Comparison of ENCODE assay signal across 28 cellular contexts in genomic region chrX:94655180-94655579, GRCh38.
"Had no signal": no experiment of that assay in that cellular context is flagged by ENCODE, and none has a peak within 500 bp of the region (broad histone marks: within the 10 kb centered on the region; RNA-seq: fewer than 3 reads in every experiment).

No MANE protein-coding gene starts in this region.

- H3K9me3 ChIP-seq: neutrophil, pancreas, prostate gland, right atrium auricular region, right lobe of liver, sigmoid colon, suprapubic skin, testis, tibial artery, transverse colon, uterus had no signal

- ATAC-seq: naive thymus-derived CD8-positive, alpha-beta T cell; natural killer cell treated with Interleukin-12 subunit alpha and Interleukin-12 subunit beta and Interleukin-15 and Interleukin-18, amount 100 ng/mL, for 72 hours; pancreas; right lobe of liver; stimulated activated memory B cell treated with anti-CD40 and anti-IgM and Interleukin-4, amounts not matched to agents 10 μg/mL and 1 μg/mL and 100 μg/mL, for 72 hours; stimulated activated naive CD8-positive, alpha-beta T cell treated with anti-CD3 and anti-CD28 coated beads, Interleukin-15, amount 100 ng/mL, for 72 hours; stimulated activated naive CD8-positive, alpha-beta T cell treated with anti-CD3 and anti-CD28 coated beads, Interleukin-15, Interleukin-2, amounts not matched to agents 100 U/mL and 50 U/mL, for 24 hours had no signal

- H3K27ac ChIP-seq: neutrophil, pancreas, prostate gland, right atrium auricular region, right lobe of liver, sigmoid colon, suprapubic skin, testis, tibial artery, transverse colon, uterus had no signal

- H3K4me3 ChIP-seq: pancreas, prostate gland, right atrium auricular region, right lobe of liver, sigmoid colon, suprapubic skin, testis, tibial artery, transverse colon, uterus had no signal

- DNase-seq: naive B cell; naive thymus-derived CD8-positive, alpha-beta T cell; nephron progenitor cell; nucleus accumbens; pancreas; retina; right lobe of liver; sigmoid colon; small intestine; stimulated activated CD4-positive, alpha-beta T cell treated with anti-CD3 and anti-CD28 coated beads, Interleukin-15, amount 100 ng/mL, for 24 hours; stimulated activated CD4-positive, alpha-beta T cell treated with anti-CD3 and anti-CD28 coated beads, Interleukin-2, amount 100 ng/mL, for 24 hours; stimulated activated CD4-positive, alpha-beta T cell treated with anti-CD3 and anti-CD28 coated beads, Interleukin-2, amount 100 ng/mL, for 48 hours; stimulated activated CD4-positive, alpha-beta T cell treated with anti-CD3 and anti-CD28 coated beads, Interleukin-4, amount 100 ng/mL, for 4 hours; stimulated activated CD8-positive, alpha-beta memory T cell treated with anti-CD3 and anti-CD28 coated beads, Interleukin-4, amount 100 ng/mL, for 48 hours; stimulated activated naive CD4-positive, alpha-beta T cell; stimulated activated naive CD8-positive, alpha-beta T cell treated with anti-CD3 and anti-CD28 coated beads, Interleukin-15, amount 100 ng/mL, for 72 hours; stimulated activated naive CD8-positive, alpha-beta T cell treated with anti-CD3 and anti-CD28 coated beads, Interleukin-15, Interleukin-2, amounts not matched to agents 100 U/mL and 50 U/mL, for 24 hours; substantia nigra; testis; tibial artery; transverse colon; uterus had no signal

- H3K36me3 ChIP-seq: neutrophil, pancreas, prostate gland, right atrium auricular region, right lobe of liver, sigmoid colon, suprapubic skin, tibial artery, transverse colon, uterus had no signal

- H3K27me3 ChIP-seq: neutrophil, right atrium auricular region, right lobe of liver, sigmoid colon, suprapubic skin, testis, tibial artery, transverse colon had no signal

- H3K4me1 ChIP-seq: pancreas, prostate gland, right atrium auricular region, right lobe of liver, sigmoid colon, suprapubic skin, testis, tibial artery, transverse colon, uterus had no signal
